In genomic region chr1:117697220-117697781, GRCh38 we compare ENCODE assay signal across 29 cellular contexts.
DNase-seq lines count a peak whose midpoint lies in the region; ATAC-seq, FAIRE-seq and TF ChIP-seq lines count a peak whose summit lies in the region.
"Had no signal": no experiment of that assay in that cellular context is flagged by ENCODE, and none has a peak within 500 bp of the region (broad histone marks: within the 10 kb centered on the region; RNA-seq: fewer than 3 reads in every experiment).

No MANE protein-coding gene starts in this region.

- no peaks in the 10 kb centered on the region for H3K36me3 Mint-ChIP-seq in chondrocyte (ENCODE audit: low read depth)
- H3K36me3 Mint-ChIP-seq: stimulated activated effector memory CD8-positive, alpha-beta T cell treated with anti-CD3 and anti-CD28 coated beads, Interleukin-12 subunit alpha, Interleukin-12 subunit beta, amount 100 ng/mL, for 72 hours had no signal

- H3K4me3 ChIP-seq in SK-N-SH (ENCODE audit: low read depth in 2 of 2, low read length in 1 of 2) (no peak overlapping the region), mesodermal cell (ENCODE audit: extremely low read depth, insufficient read depth, low read length, poor library complexity, severe bottlenecking) (no peak overlapping the region), tibial artery (no peak overlapping the region)
- H3K4me3 ChIP-seq: BLaER1, Peyer's patch, right lobe of liver, SK-N-MC, tibial nerve had no signal

- H3K27ac ChIP-seq in SK-N-SH (ENCODE audit: low read depth in 2 of 2, low read length in 1 of 2) (peak overlapping the region in 1 of 2 experiments; percentile 98; a peak in 2 of 4 replicates), mesodermal cell (ENCODE audit: low read depth, low read length, severe bottlenecking) (peak overlapping the region; percentile 96), tibial artery (peak overlapping the region; percentile 88 to 89)
- H3K27ac ChIP-seq: 22Rv1, BLaER1, SK-N-MC had no signal

- no peak for TF ChIP-seq POLR2A in H54 (IDR thresholded peaks at IDR 0.05; ENCODE audit: low read depth, low read length)

- TF ChIP-seq CTCF in SK-N-SH (IDR thresholded peaks at IDR 0.05): no peak
- no peak for TF ChIP-seq CTCF in chondrocyte (IDR thresholded peaks at IDR 0.05)
- TF ChIP-seq CTCF in tibial artery (IDR thresholded peaks at IDR 0.05): no peak

- no peak for TF ChIP-seq RAD21 in SK-N-SH (IDR thresholded peaks at IDR 0.05; ENCODE audit: low read length)

- peaks cover 3% of the 10 kb centered on the region for H3F3A ChIP-seq in SK-N-SH (replicated peaks; ENCODE audit: insufficient read depth)

- peaks cover 25% of the 10 kb centered on the region for H3K4me1 Mint-ChIP-seq in chondrocyte (ENCODE audit: low read depth)
- H3K4me1 Mint-ChIP-seq: stimulated activated effector memory CD8-positive, alpha-beta T cell treated with anti-CD3 and anti-CD28 coated beads, Interleukin-12 subunit alpha, Interleukin-12 subunit beta, amount 100 ng/mL, for 72 hours had no signal

- H3K4me2 ChIP-seq in SK-N-SH: no peak overlapping the region; the same call in 1 of the 2 replicates
- H3K4me2 ChIP-seq: BLaER1 had no signal

- H3K27ac Mint-ChIP-seq in chondrocyte (ENCODE audit: unreplicated experiment): peak overlapping the region; percentile 95
- H3K27ac Mint-ChIP-seq: activated naive CD4-positive, alpha-beta T cell treated with anti-CD3 and anti-CD28 coated beads for 36 hours; stimulated activated effector memory CD8-positive, alpha-beta T cell treated with anti-CD3 and anti-CD28 coated beads, Interleukin-12 subunit alpha, Interleukin-12 subunit beta, amount 100 ng/mL, for 72 hours had no signal

- no peaks in the 10 kb centered on the region for H3K9me3 ChIP-seq in SK-N-SH
- H3K9me3 ChIP-seq in mesodermal cell (ENCODE audit: control insufficient read depth, low read length): no peaks in the 10 kb centered on the region
- H3K9me3 ChIP-seq in tibial artery: no peaks in the 10 kb centered on the region
- H3K9me3 ChIP-seq: BLaER1, Caco-2, Peyer's patch, right lobe of liver, tibial nerve had no signal

- no peak for ATAC-seq in SK-N-SH treated with all-trans-retinoic acid at 6 μM for 48 hours
- ATAC-seq: activated T-cell treated with anti-CD3 and anti-CD28 coated beads, Interleukin-2, amount 50 U/mL, for 4 hours; right lobe of liver; stimulated activated effector memory CD8-positive, alpha-beta T cell treated with anti-CD3 and anti-CD28 coated beads, Interleukin-12 subunit alpha, Interleukin-12 subunit beta, amount 100 ng/mL, for 72 hours had no signal

- H3K27me3 Mint-ChIP-seq in chondrocyte (ENCODE audit: low read depth): peaks cover 3% of the 10 kb centered on the region

- H3K36me3 ChIP-seq in SK-N-SH (replicated peaks in 1 of 2; ENCODE audit: control insufficient read depth in 1 of 2, insufficient read depth in 2 of 2, low read length in 1 of 2) (no peaks in the 10 kb centered on the region), mesodermal cell (ENCODE audit: control insufficient read depth, insufficient read depth, low read length) (no peaks in the 10 kb centered on the region), tibial artery (no peaks in the 10 kb centered on the region)
- H3K36me3 ChIP-seq: BLaER1, Peyer's patch, right lobe of liver, tibial nerve had no signal

- H3K27me3 ChIP-seq in SK-N-SH (ENCODE audit: insufficient read depth) (no peaks in the 10 kb centered on the region), tibial artery (no peaks in the 10 kb centered on the region)
- H3K27me3 ChIP-seq: BLaER1, Peyer's patch, right lobe of liver, tibial nerve had no signal

- no peak overlapping the region for H3K4me3 Mint-ChIP-seq in chondrocyte (ENCODE audit: unreplicated experiment)
- H3K4me3 Mint-ChIP-seq: activated naive CD4-positive, alpha-beta T cell treated with anti-CD3 and anti-CD28 coated beads for 36 hours; activated T-cell treated with anti-CD3 and anti-CD28 coated beads, Interleukin-2, amount 50 U/mL, for 4 hours; stimulated activated effector memory CD8-positive, alpha-beta T cell treated with anti-CD3 and anti-CD28 coated beads, Interleukin-12 subunit alpha, Interleukin-12 subunit beta, amount 100 ng/mL, for 72 hours had no signal

- H3K4me1 ChIP-seq in SK-N-SH (ENCODE audit: control insufficient read depth in 1 of 2, insufficient read depth in 2 of 2, low read depth in 1 of 2, low read length in 1 of 2): peaks cover 0 to 10% of the 10 kb centered on the region in 2 experiments; a peak in 3 of 4 replicates
- H3K4me1 ChIP-seq in mesodermal cell (ENCODE audit: control insufficient read depth, insufficient read depth, low read length, poor library complexity, severe bottlenecking): peaks cover 17% of the 10 kb centered on the region
- H3K4me1 ChIP-seq in tibial artery: peaks cover 0 to 52% (median 31%) of the 10 kb centered on the region in 4 donors
- H3K4me1 ChIP-seq: BLaER1, Caco-2, right lobe of liver had no signal

- no peaks in the 10 kb centered on the region for H3K9me3 Mint-ChIP-seq in chondrocyte (ENCODE audit: low read depth)
- H3K9me3 Mint-ChIP-seq: activated naive CD4-positive, alpha-beta T cell treated with anti-CD3 and anti-CD28 coated beads for 36 hours; activated T-cell treated with anti-CD3 and anti-CD28 coated beads, Interleukin-2, amount 50 U/mL, for 4 hours; stimulated activated effector memory CD8-positive, alpha-beta T cell treated with anti-CD3 and anti-CD28 coated beads, Interleukin-12 subunit alpha, Interleukin-12 subunit beta, amount 100 ng/mL, for 72 hours had no signal

- TF ChIP-seq EP300 in SK-N-SH (IDR thresholded peaks at IDR 0.05; ENCODE audit: borderline replicate concordance in 1 of 2, low read depth in 1 of 2, low read length in 1 of 2): no peak

- DNase-seq in SK-N-SH (no peak), chondrocyte (ENCODE audit: low spot score) (no peak), tibial artery (no peak), NCI-H2196 treated with DMSO at 0.1 percent for 48 hours (lab: John Stamatoyannopoulos, UW; ENCODE audit: unreplicated experiment) (no peak), T1000 (lab: John Stamatoyannopoulos, UW) (no peak), H54 (ENCODE audit: insufficient read length, low spot score) (no peak)
- DNase-seq: activated CD4-positive, CD25-positive, alpha-beta regulatory T cell treated with anti-CD3 and anti-CD28 coated beads, Interleukin-2, amount 50 U/mL, for 72 hours; activated CD8-positive, alpha-beta memory T cell treated with anti-CD3 and anti-CD28 coated beads for 24 hours; activated naive CD4-positive, alpha-beta T cell treated with anti-CD3 and anti-CD28 coated beads for 36 hours; activated T-cell treated with anti-CD3 and anti-CD28 coated beads, Interleukin-2, amount 50 U/mL, for 4 hours; anterior cingulate cortex; Caco-2; cerebellar nuclear complex; effector memory CD4-positive, alpha-beta T cell; hippocampal formation; NCI-H1105; NCI-H2081; NCI-H510A; NK-92 treated with Interleukin-12 subunit alpha and Interleukin-12 subunit beta, amount 100 ng/mL, for 24 hours; nucleus accumbens; Peyer's patch; right lobe of liver had no signal

- no peaks in the 10 kb centered on the region for H3K79me2 ChIP-seq in SK-N-SH (ENCODE audit: insufficient read depth)

- CTCF ChIA-PET in SK-N-SH (lab: Yijun Ruan, JAX): interaction anchor here (1.0 to 2.3 kb wide), 3 partner anchors 11 to 163 kb away, joined by 4 to 9 read pairs (median 4); no protein-coding TSS in a partner anchor

- no peaks in the 10 kb centered on the region for H4K20me1 ChIP-seq in SK-N-SH (ENCODE audit: insufficient read depth)
- H4K20me1 ChIP-seq: BLaER1 had no signal

- no peaks in the 10 kb centered on the region for H3K9me2 ChIP-seq in SK-N-SH

- intact Hi-C loops in tibial artery (cut with DNase I; ENCODE audit: low total_unique reads): loop anchor here (5.0 kb wide), 1 partner anchor 90 kb away; the partner anchor contains the start of gene TENT5C

- H2AFZ ChIP-seq in SK-N-SH (ENCODE audit: low read depth): peak overlapping the region; percentile 27; the same call in 1 of the 2 replicates

- POLR2A ChIA-PET in SK-N-SH (lab: Yijun Ruan, JAX): no interaction called here

- peak overlapping the region; percentile 57; the same call in 1 of the 2 replicates for H3K9ac ChIP-seq in SK-N-SH
- H3K9ac ChIP-seq: BLaER1 had no signal

- no peak for FAIRE-seq in H54 (lab: Jason Lieb, UNC)

TF ChIP-seq in SK-N-SH, 30 proteins besides CTCF, POLR2A, EP300 and RAD21:
- TF ChIP-seq EZH2phosphoT487 (IDR thresholded peaks at IDR 0.05; ENCODE audit: borderline replicate concordance, low read depth) (no peak), FOXJ3 (CRISPR knock-in tag; IDR thresholded peaks at IDR 0.05) (no peak), IRF3 (IDR thresholded peaks at IDR 0.05; ENCODE audit: low read depth, low read length) (no peak), RFX5 (IDR thresholded peaks at IDR 0.05; ENCODE audit: low read length) (no peak), TCF12 (IDR thresholded peaks at IDR 0.05) (no peak)

TF ChIP-seq in SK-N-SH treated with all-trans-retinoic acid at 6 μM for 48 hours, 23 proteins besides CTCF, POLR2A, EP300 and RAD21:
- TF ChIP-seq CSRNP3 (CRISPR knock-in tag; IDR thresholded peaks at IDR 0.05) (no peak), ZNF70 (CRISPR knock-in tag; IDR thresholded peaks at IDR 0.05) (no peak), PPARA (CRISPR knock-in tag; IDR thresholded peaks at IDR 0.05; ENCODE audit: borderline replicate concordance) (no peak), CREB5 (CRISPR knock-in tag; IDR thresholded peaks at IDR 0.05; ENCODE audit: low read depth) (no peak)
